Comparison of ENCODE assay signal across 23 cellular contexts in genomic region chr7:129443612-129444011, GRCh38. TPM values are rescaled to one million over a fixed set of nuclear protein-coding genes. Genes with fewer than 3 reads are reported as not detected.
A peak's percentile ranks its signal among the peaks of the same experiment; 100 is the strongest.
DNase-seq lines count a peak whose midpoint lies in the region; ATAC-seq and TF ChIP-seq lines count a peak whose summit lies in the region.
"Had no signal": no experiment of that assay in that cellular context is flagged by ENCODE, and none has a peak within 500 bp of the region (broad histone marks: within the 10 kb centered on the region; RNA-seq: fewer than 3 reads in every experiment).

No MANE protein-coding gene starts in this region.

- TF ChIP-seq CTCF in cardiac muscle cell (IDR thresholded peaks at IDR 0.05; ENCODE audit: low read depth, low read length) = no peak

- peak overlapping the region; percentile 38 for H3K27ac Mint-ChIP-seq in activated T-helper 2 cell treated with anti-CD3 and anti-CD28 coated beads, Interferon-gamma antibody, Interleukin-2, Interleukin-4, amounts not matched to agents 10 μg/mL and 5 μg/mL and 100 μg/mL, durations not matched to agents 14 hours and 24 hours and 36 hours
- H3K27ac Mint-ChIP-seq: nephron; progenitor cell of endocrine pancreas; stimulated activated naive CD8-positive, alpha-beta T cell treated with anti-CD3 and anti-CD28 coated beads, Interleukin-15, Interleukin-2, amounts not matched to agents 100 ng/mL and 50 ng/mL, for 24 hours; T-helper 2 cell treated with Interferon-gamma antibody and Interleukin-4, amounts not matched to agents 5 μg/mL and 100 μg/mL, for 36 hours had no signal

- peaks cover 4% of the 10 kb centered on the region for H3K36me3 ChIP-seq in cardiac muscle cell

- peaks cover 27% of the 10 kb centered on the region for H3K4me1 Mint-ChIP-seq in activated T-helper 2 cell treated with anti-CD3 and anti-CD28 coated beads, Interferon-gamma antibody, Interleukin-2, Interleukin-4, amounts not matched to agents 10 μg/mL and 5 μg/mL and 100 μg/mL, durations not matched to agents 14 hours and 24 hours and 36 hours (ENCODE audit: low read depth)

- H3K27ac ChIP-seq in cardiac muscle cell = peak overlapping the region; percentile 78
- H3K27ac ChIP-seq: SJSA1, tibial nerve had no signal

- no peak overlapping the region for H3K4me3 Mint-ChIP-seq in activated T-helper 2 cell treated with anti-CD3 and anti-CD28 coated beads, Interferon-gamma antibody, Interleukin-2, Interleukin-4, amounts not matched to agents 10 μg/mL and 5 μg/mL and 100 μg/mL, durations not matched to agents 14 hours and 24 hours and 36 hours (ENCODE audit: low read depth)
- H3K4me3 Mint-ChIP-seq: nephron; stimulated activated naive CD8-positive, alpha-beta T cell treated with anti-CD3 and anti-CD28 coated beads, Interleukin-15, Interleukin-2, amounts not matched to agents 100 ng/mL and 50 ng/mL, for 24 hours; T-helper 2 cell treated with Interferon-gamma antibody and Interleukin-4, amounts not matched to agents 5 μg/mL and 100 μg/mL, for 36 hours had no signal

- no peaks in the 10 kb centered on the region for H3K27me3 ChIP-seq in cardiac muscle cell
- H3K27me3 ChIP-seq: SJSA1, tibial nerve had no signal

- H3K9me3 ChIP-seq in cardiac muscle cell (ENCODE audit: low read depth) = no peaks in the 10 kb centered on the region
- H3K9me3 ChIP-seq: SJSA1 had no signal

- ATAC-seq in GM18873 (IDR thresholded peaks at IDR 0.05; ENCODE audit: low FRiP score, unreplicated experiment) = no peak
- ATAC-seq: activated CD4-positive, CD25-positive, alpha-beta regulatory T cell treated with anti-CD3 and anti-CD28 coated beads, Interleukin-2, amount 50 U/mL, for 24 hours; esophagus mucosa; Panc1 had no signal

- H3K4me1 ChIP-seq in cardiac muscle cell (ENCODE audit: low read depth) = peaks cover 21% of the 10 kb centered on the region
- H3K4me1 ChIP-seq: tibial nerve had no signal

- H3K36me3 Mint-ChIP-seq in activated T-helper 2 cell treated with anti-CD3 and anti-CD28 coated beads, Interferon-gamma antibody, Interleukin-2, Interleukin-4, amounts not matched to agents 10 μg/mL and 5 μg/mL and 100 μg/mL, durations not matched to agents 14 hours and 24 hours and 36 hours (ENCODE audit: low read depth) = peaks cover 88% of the 10 kb centered on the region

- intact Hi-C loops in activated T-helper 2 cell treated with anti-CD3 and anti-CD28 coated beads, Interferon-gamma antibody, Interleukin-2, Interleukin-4, amounts not matched to agents 10 μg/mL and 5 μg/mL and 100 μg/mL, durations not matched to agents 14 hours and 24 hours and 36 hours (cut with micrococcal nuclease) = no loop called here

- H3K4me3 ChIP-seq in cardiac muscle cell = no peak overlapping the region
- H3K4me3 ChIP-seq: SJSA1, tibial nerve had no signal

- DNase-seq in KBM-7 = peak; percentile 28
- DNase-seq in activated T-helper 2 cell treated with anti-CD3 and anti-CD28 coated beads, Interferon-gamma antibody, Interleukin-2, Interleukin-4, amounts not matched to agents 10 μg/mL and 5 μg/mL and 100 μg/mL, durations not matched to agents 14 hours and 24 hours and 36 hours (ENCODE audit: low spot score) = no peak
- DNase-seq in cardiac muscle cell (ENCODE audit: low read depth in 1 of 2, low spot score in 1 of 2) = peak in 1 of 2 donors; percentile 52
- DNase-seq in pons (ENCODE audit: low spot score) = peak; percentile 25
- no peak for DNase-seq in DMS114 treated with DMSO at 0.1 percent for 48 hours (lab: John Stamatoyannopoulos, UW; ENCODE audit: unreplicated experiment)
- DNase-seq in amniotic stem cell (lab: John Stamatoyannopoulos, UW) = no peak
- DNase-seq: central memory CD4-positive, alpha-beta T cell; DMS79 treated with DMSO at 0.1 percent for 48 hours; effector CD4-positive, alpha-beta T cell; NCI-H1092; NCI-H2029; NK-92 treated with Interleukin-12 subunit alpha and Interleukin-12 subunit beta, amount 100 ng/mL, for 24 hours; stimulated activated CD4-positive, alpha-beta T cell treated with anti-CD3 and anti-CD28 coated beads, Interleukin-4, amount 100 ng/mL, for 1 hour had no signal

- in situ Hi-C loops in KBM-7 (cut with MboI; ENCODE audit: low pct_unique_long_range_greater_than_20kb, low sequenced_read_pairs) = no loop called here

- peaks cover 5% of the 10 kb centered on the region for H3K9me3 Mint-ChIP-seq in activated T-helper 2 cell treated with anti-CD3 and anti-CD28 coated beads, Interferon-gamma antibody, Interleukin-2, Interleukin-4, amounts not matched to agents 10 μg/mL and 5 μg/mL and 100 μg/mL, durations not matched to agents 14 hours and 24 hours and 36 hours

- H3K27me3 Mint-ChIP-seq in activated T-helper 2 cell treated with anti-CD3 and anti-CD28 coated beads, Interferon-gamma antibody, Interleukin-2, Interleukin-4, amounts not matched to agents 10 μg/mL and 5 μg/mL and 100 μg/mL, durations not matched to agents 14 hours and 24 hours and 36 hours (ENCODE audit: low read depth) = no peaks in the 10 kb centered on the region
- H3K27me3 Mint-ChIP-seq: progenitor cell of endocrine pancreas; stimulated activated naive CD8-positive, alpha-beta T cell treated with anti-CD3 and anti-CD28 coated beads, Interleukin-15, Interleukin-2, amounts not matched to agents 100 ng/mL and 50 ng/mL, for 24 hours had no signal

RNA-seq across cellular contexts. Expression of gene STRIP2, which starts 9.4 kb away (rescaled TPM):
- 73.4 and 73.5 TPM in 2 replicates for total RNA-seq in activated T-helper 2 cell treated with anti-CD3 and anti-CD28 coated beads, Interferon-gamma antibody, Interleukin-2, Interleukin-4, amounts not matched to agents 10 μg/mL and 5 μg/mL and 100 μg/mL, durations not matched to agents 14 hours and 24 hours and 36 hours
- 23.5 and 38.9 TPM in 2 replicates for total RNA-seq in cardiac muscle cell
- 11.7 and 22.0 TPM in 2 replicates for polyA plus RNA-seq in cardiac muscle cell

RNA-seq across cellular contexts. Expression of gene SMKR1, which starts 58.7 kb away (rescaled TPM):
- total RNA-seq in activated T-helper 2 cell treated with anti-CD3 and anti-CD28 coated beads, Interferon-gamma antibody, Interleukin-2, Interleukin-4, amounts not matched to agents 10 μg/mL and 5 μg/mL and 100 μg/mL, durations not matched to agents 14 hours and 24 hours and 36 hours = 4.7 and 6.8 TPM in 2 replicates
- total RNA-seq in cardiac muscle cell = 0.39 TPM in 1 of 2 replicates, not detected in the other
- polyA plus RNA-seq in cardiac muscle cell = 0.32 and 3.6 TPM in 2 replicates
- total RNA-seq: esophagus mucosa had no signal

Comparison
In these comparisons a context has a peak if more than half of its experiments do, and no peak if none do; other contexts are left out.
1. DNase-seq: peak in KBM-7 (single experiment) and pons (single experiment); none in activated T-helper 2 cell treated with anti-CD3 and anti-CD28 coated beads, Interferon-gamma antibody, Interleukin-2, Interleukin-4, amounts not matched to agents 10 μg/mL and 5 μg/mL and 100 μg/mL, durations not matched to agents 14 hours and 24 hours and 36 hours (single experiment), DMS114 treated with DMSO at 0.1 percent for 48 hours (single experiment) and amniotic stem cell (single experiment).